ENCODE assay signal across 13 cellular contexts in genomic region chr6:6730831-6731230, GRCh38.
A peak's percentile ranks its signal among the peaks of the same experiment; 100 is the strongest.
DNase-seq lines count a peak whose midpoint lies in the region; ATAC-seq and TF ChIP-seq lines count a peak whose summit lies in the region.
"Had no signal": no experiment of that assay in that cellular context is flagged by ENCODE, and none has a peak within 500 bp of the region (broad histone marks: within the 10 kb centered on the region; RNA-seq: fewer than 3 reads in every experiment).

No MANE protein-coding gene starts in this region.

- WGBS in heart left ventricle, 4 donors: 48 to 63% (median 54%) methylated on average over 2 of the region's 2 CpGs

- peak in 3 of 5 donors; percentile 63 to 85 (median 74) for DNase-seq in heart left ventricle
- no peak for DNase-seq in cardiac septum (ENCODE audit: low spot score)
- DNase-seq in amniotic epithelial cell (ENCODE audit: low read depth): peak; percentile 94
- no peak for DNase-seq in right atrium auricular region (ENCODE audit: low spot score)
- no peak for DNase-seq in activated effector memory CD4-positive, alpha-beta T cell treated with Interleukin-2 at 50 U/mL for 16 hours
- no peak for DNase-seq in stimulated activated CD4-positive, alpha-beta T cell treated with anti-CD3 and anti-CD28 coated beads, Interleukin-4, amount 100 ng/mL, for 24 hours
- DNase-seq: activated CD8-positive, alpha-beta memory T cell treated with anti-CD3 and anti-CD28 coated beads, Interleukin-2, amount 50 U/mL, for 4 hours; CD4-positive, alpha-beta T cell; NCI-H2081; spleen had no signal

- no peak for TF ChIP-seq CTCF in heart left ventricle (IDR thresholded peaks at IDR 0.05)
- TF ChIP-seq CTCF in right atrium auricular region (IDR thresholded peaks at IDR 0.05): no peak

- H3K27ac ChIP-seq in heart left ventricle (peak overlapping the region in 11 of 12 donors; percentile 16 to 67 (median 50)), right atrium auricular region (peak overlapping the region; percentile 24 to 59)
- H3K27ac ChIP-seq: dorsolateral prefrontal cortex, spleen had no signal

- H3K9me3 ChIP-seq in heart left ventricle (no peaks in the 10 kb centered on the region), right atrium auricular region (no peaks in the 10 kb centered on the region)
- H3K9me3 ChIP-seq: spleen had no signal

- H3K36me3 ChIP-seq in heart left ventricle: no peaks in the 10 kb centered on the region
- no peaks in the 10 kb centered on the region for H3K36me3 ChIP-seq in right atrium auricular region
- H3K36me3 ChIP-seq: spleen had no signal

- TF ChIP-seq POLR2A in heart left ventricle (IDR thresholded peaks at IDR 0.05): no peak

- H3K4me1 ChIP-seq in heart left ventricle: peaks cover 0 to 24% (median 6%) of the 10 kb centered on the region in 12 donors
- peaks cover 0 to 10% of the 10 kb centered on the region in 2 donors for H3K4me1 ChIP-seq in right atrium auricular region

- intact Hi-C loops in heart left ventricle (cut with DNase I) (loop anchor here in 2 of 10 donors (5.0 to 10.0 kb wide), 2 partner anchors 164 to 196 kb away; no protein-coding TSS in a partner anchor), cardiac septum (cut with DNase I) (no loop called here)

- ATAC-seq in heart left ventricle: peak; percentile 57 to 89 (median 83)
- ATAC-seq in GM18517 (IDR thresholded peaks at IDR 0.05; ENCODE audit: unreplicated experiment): no peak
- no peak for ATAC-seq in HG03095 (IDR thresholded peaks at IDR 0.05; ENCODE audit: unreplicated experiment)

- H3K27me3 ChIP-seq in heart left ventricle (no peaks in the 10 kb centered on the region), right atrium auricular region (no peaks in the 10 kb centered on the region)
- H3K27me3 ChIP-seq: spleen had no signal

- no peak overlapping the region for H3K4me3 ChIP-seq in heart left ventricle
- H3K4me3 ChIP-seq in right atrium auricular region: no peak overlapping the region
- H3K4me3 ChIP-seq: dorsolateral prefrontal cortex, spleen had no signal

Comparison
In these comparisons a context has a peak if more than half of its experiments do, and no peak if none do; other contexts are left out.
1. DNase-seq: peak in heart left ventricle (3 of 5) and amniotic epithelial cell (single experiment); none in cardiac septum (single experiment), right atrium auricular region (single experiment), activated effector memory CD4-positive, alpha-beta T cell treated with Interleukin-2 at 50 U/mL for 16 hours (single experiment) and stimulated activated CD4-positive, alpha-beta T cell treated with anti-CD3 and anti-CD28 coated beads, Interleukin-4, amount 100 ng/mL, for 24 hours (single experiment).
2. ATAC-seq: peak in heart left ventricle (4 of 4); none in GM18517 (single experiment) and HG03095 (single experiment).